In genomic region chr17:58191259-58191896, GRCh38 we compare ENCODE assay signal across 14 cellular contexts. TPM values are rescaled to one million over a fixed set of nuclear protein-coding genes. Genes with fewer than 3 reads are reported as not detected.
DNase-seq lines count a peak whose midpoint lies in the region; ATAC-seq and TF ChIP-seq lines count a peak whose summit lies in the region.
"Had no signal": no experiment of that assay in that cellular context is flagged by ENCODE, and none has a peak within 500 bp of the region (broad histone marks: within the 10 kb centered on the region; RNA-seq: fewer than 3 reads in every experiment).

No MANE protein-coding gene starts in this region.

- H3K4me3 ChIP-seq in GM23338 (no peak overlapping the region), WERI-Rb-1 (ENCODE audit: low read depth, low read length) (no peak overlapping the region), mesenchymal stem cell (ENCODE audit: insufficient read depth in 1 of 2, low read depth in 1 of 2, low read length in 2 of 2) (no peak overlapping the region)

- DNase-seq in ELR (ENCODE audit: low read depth) = peak; percentile 16
- DNase-seq in GM23338 (ENCODE audit: low spot score) = no peak
- DNase-seq in WERI-Rb-1 = peak; percentile 51
- DNase-seq in islet precursor cell = peak; percentile 63
- no peak for DNase-seq in mesenchymal stem cell
- DNase-seq in NCI-H2081 treated with DMSO at 0.1 percent for 48 hours (lab: John Stamatoyannopoulos, UW) = no peak
- DNase-seq: CD8-positive, alpha-beta T cell; NCI-H1048; NCI-H1694 treated with DMSO at 0.1 percent for 48 hours; NCI-H446 treated with DMSO at 0.1 percent for 48 hours had no signal

- H2AFZ ChIP-seq in GM23338 (no peak overlapping the region), mesenchymal stem cell (ENCODE audit: low read depth, low read length) (no peak overlapping the region)

- no peaks in the 10 kb centered on the region for H3K9me3 Mint-ChIP-seq in GM23338
- H3K9me3 Mint-ChIP-seq: CD8-positive, alpha-beta T cell had no signal

- H3F3A ChIP-seq in GM23338 (replicated peaks; ENCODE audit: low read depth) = no peaks in the 10 kb centered on the region

- H3K4me3 Mint-ChIP-seq in GM23338 = no peak overlapping the region
- H3K4me3 Mint-ChIP-seq: CD8-positive, alpha-beta T cell had no signal

- WGBS in mesenchymal stem cell = 36% methylated on average over 14 of the region's 14 CpGs

- H2AK5ac ChIP-seq in mesenchymal stem cell (ENCODE audit: low read length, severe bottlenecking) = no peak overlapping the region

- no peak overlapping the region for H3K9ac ChIP-seq in mesenchymal stem cell (ENCODE audit: low read length)

- no peaks in the 10 kb centered on the region for H3K4me1 ChIP-seq in GM23338 (ENCODE audit: insufficient read depth)
- no peaks in the 10 kb centered on the region for H3K4me1 ChIP-seq in mesenchymal stem cell (ENCODE audit: control insufficient read depth, insufficient read depth, low read depth, low read length)

- no peak overlapping the region for H3K4me2 ChIP-seq in GM23338
- no peak overlapping the region for H3K4me2 ChIP-seq in mesenchymal stem cell (ENCODE audit: low read length, poor library complexity, severe bottlenecking)

- no peaks in the 10 kb centered on the region for H3K36me3 Mint-ChIP-seq in GM23338 (ENCODE audit: low read depth)
- H3K36me3 Mint-ChIP-seq: CD8-positive, alpha-beta T cell had no signal

- H2BK120ac ChIP-seq in mesenchymal stem cell (ENCODE audit: low read depth, low read length) = no peak overlapping the region

- no peaks in the 10 kb centered on the region for H4K20me1 ChIP-seq in GM23338 (replicated peaks; ENCODE audit: insufficient read depth)

- H2BK15ac ChIP-seq in mesenchymal stem cell (ENCODE audit: low read depth, poor library complexity, severe bottlenecking) = no peak overlapping the region

- no peaks in the 10 kb centered on the region for H3K4me1 Mint-ChIP-seq in GM23338

- ATAC-seq in GM23338 = peak; percentile 44
- no peak for ATAC-seq in GM19023 (IDR thresholded peaks at IDR 0.05; ENCODE audit: unreplicated experiment)
- ATAC-seq: CD8-positive, alpha-beta T cell had no signal

- no peak overlapping the region for H3K14ac ChIP-seq in mesenchymal stem cell (ENCODE audit: low read length in 2 of 2)

- H2BK5ac ChIP-seq in mesenchymal stem cell (ENCODE audit: low read depth, low read length, poor library complexity, severe bottlenecking) = no peak overlapping the region

- H3K79me2 ChIP-seq in GM23338 (replicated peaks; ENCODE audit: insufficient read depth) = no peaks in the 10 kb centered on the region

- H3K27ac ChIP-seq in GM23338 (ENCODE audit: low read depth) (no peak overlapping the region), WERI-Rb-1 (no peak overlapping the region), mesenchymal stem cell (ENCODE audit: low read length, poor library complexity, severe bottlenecking) (no peak overlapping the region)

- no peak overlapping the region for H3K27ac Mint-ChIP-seq in GM23338
- H3K27ac Mint-ChIP-seq: CD8-positive, alpha-beta T cell had no signal

- no peak overlapping the region for H3K18ac ChIP-seq in mesenchymal stem cell (ENCODE audit: low read depth in 1 of 2, low read length in 2 of 2)

- peaks cover 13% of the 10 kb centered on the region for H3K27me3 Mint-ChIP-seq in GM23338 (ENCODE audit: insufficient read depth, low read depth, poor library complexity)

- no peaks in the 10 kb centered on the region for H3K27me3 ChIP-seq in GM23338 (ENCODE audit: insufficient read depth)
- H3K27me3 ChIP-seq in WERI-Rb-1 (ENCODE audit: insufficient read depth, low read depth, severe bottlenecking) = no peaks in the 10 kb centered on the region
- peaks cover 45 to 72% of the 10 kb centered on the region in 2 experiments for H3K27me3 ChIP-seq in mesenchymal stem cell (ENCODE audit: control insufficient read depth in 1 of 2, insufficient read depth in 1 of 2, low read length in 2 of 2)

- H3K79me1 ChIP-seq in mesenchymal stem cell (replicated peaks; ENCODE audit: low read length, poor library complexity, severe bottlenecking) = no peaks in the 10 kb centered on the region

- no peaks in the 10 kb centered on the region for H3K9me3 ChIP-seq in WERI-Rb-1 (ENCODE audit: severe bottlenecking)
- no peaks in the 10 kb centered on the region for H3K9me3 ChIP-seq in mesenchymal stem cell (ENCODE audit: control insufficient read depth, low read length)

- no peak for TF ChIP-seq CTCF in GM23338 (conservative IDR thresholded peaks at IDR 0.05; ENCODE audit: low read depth in 2 of 2)
- no peak for TF ChIP-seq CTCF in WERI-Rb-1 (IDR thresholded peaks at IDR 0.05; ENCODE audit: low read depth, low read length)

- H2BK12ac ChIP-seq in mesenchymal stem cell (ENCODE audit: low read length in 2 of 2) = no peak overlapping the region

- H3K36me3 ChIP-seq in GM23338 (ENCODE audit: insufficient read depth) (no peaks in the 10 kb centered on the region), WERI-Rb-1 (no peaks in the 10 kb centered on the region), mesenchymal stem cell (ENCODE audit: control insufficient read depth in 1 of 2, insufficient read depth in 2 of 2, low read depth in 1 of 2, low read length in 2 of 2) (no peaks in the 10 kb centered on the region)

- no peak overlapping the region for H4K91ac ChIP-seq in mesenchymal stem cell (ENCODE audit: low read length)

- no peak overlapping the region for H3K4ac ChIP-seq in mesenchymal stem cell (ENCODE audit: low read depth in 1 of 2, low read length in 2 of 2)

- no peak overlapping the region for H3K23ac ChIP-seq in mesenchymal stem cell (ENCODE audit: low read length in 2 of 2)

- H4K8ac ChIP-seq in mesenchymal stem cell (ENCODE audit: low read length) = no peak overlapping the region

- H3K9me2 ChIP-seq in GM23338 (ENCODE audit: insufficient read depth) = no peaks in the 10 kb centered on the region

TF ChIP-seq in GM23338, 12 proteins besides CTCF, POLR2A, EP300 and RAD21 (continues in another document):
- no peak for TF ChIP-seq EZH2phosphoT487 (IDR thresholded peaks at IDR 0.05; ENCODE audit: unreplicated experiment)

RNA-seq across cellular contexts. Expression of gene EPX, which starts 1.1 kb away (rescaled TPM):
- total RNA-seq in GM23338 (2014; rRNA removed; shearing (Covaris generic)) = 0.10 TPM in 1 of 2 replicates, not detected in the other
- polyA plus RNA-seq in GM23338 (2016; fragmentation: Nextera tagmentation; extraction: Ambion mirVana) = not detected in 2 replicates
- polyA plus RNA-seq in mesenchymal stem cell (2013, experiment 1 of 2) = not detected
- not detected for polyA plus RNA-seq in mesenchymal stem cell (2013, experiment 2 of 2)
- total RNA-seq: CD8-positive, alpha-beta T cell; RPMI7951 had no signal
- polyA plus RNA-seq: BJ had no signal

RNA-seq across cellular contexts. Expression of gene OR4D2, which starts 24.6 kb away (rescaled TPM):
- total RNA-seq in GM23338 (2014; rRNA removed; shearing (Covaris generic)) = not detected in 2 replicates
- not detected in 2 replicates for polyA plus RNA-seq in GM23338 (2016; fragmentation: Nextera tagmentation; extraction: Ambion mirVana)
- not detected for polyA plus RNA-seq in mesenchymal stem cell (2013, experiment 1 of 2)
- not detected for polyA plus RNA-seq in mesenchymal stem cell (2013, experiment 2 of 2)
- total RNA-seq: CD8-positive, alpha-beta T cell; HT1080; RPMI7951 had no signal
- polyA plus RNA-seq: BJ had no signal

RNA-seq across cellular contexts. Expression of gene MKS1, which starts 27.7 kb away (rescaled TPM):
- 17.4 and 21.6 TPM in 2 replicates for total RNA-seq in GM23338 (2014; rRNA removed; shearing (Covaris generic))
- polyA plus RNA-seq in GM23338 (2016; fragmentation: Nextera tagmentation; extraction: Ambion mirVana) = 11.9 and 14.0 TPM in 2 replicates
- 5.3 TPM for polyA plus RNA-seq in mesenchymal stem cell (2013, experiment 1 of 2)
- polyA plus RNA-seq in mesenchymal stem cell (2013, experiment 2 of 2) = 6.2 TPM

RNA-seq across cellular contexts. Expression of gene OR4D1, which starts 43.2 kb away (rescaled TPM):
- 0.08 and 0.10 TPM in 2 replicates for total RNA-seq in GM23338 (2014; rRNA removed; shearing (Covaris generic))
- 0.37 and 0.50 TPM in 2 replicates for polyA plus RNA-seq in GM23338 (2016; fragmentation: Nextera tagmentation; extraction: Ambion mirVana)
- not detected for polyA plus RNA-seq in mesenchymal stem cell (2013, experiment 1 of 2)
- not detected for polyA plus RNA-seq in mesenchymal stem cell (2013, experiment 2 of 2)
- total RNA-seq: HT1080, RPMI7951 had no signal
- polyA plus RNA-seq: BJ had no signal

RNA-seq across cellular contexts. Expression of gene LPO, which starts 47.0 kb away (rescaled TPM):
- total RNA-seq in GM23338 (2014; rRNA removed; shearing (Covaris generic)) = 0.35 and 0.62 TPM in 2 replicates
- 0.13 and 0.50 TPM in 2 replicates for polyA plus RNA-seq in GM23338 (2016; fragmentation: Nextera tagmentation; extraction: Ambion mirVana)
- polyA plus RNA-seq in mesenchymal stem cell (2013, experiment 1 of 2) = not detected
- not detected for polyA plus RNA-seq in mesenchymal stem cell (2013, experiment 2 of 2)
- total RNA-seq: CD8-positive, alpha-beta T cell; RPMI7951 had no signal

Comparison
In these comparisons a context has a peak if more than half of its experiments do, and no peak if none do; other contexts are left out.
1. DNase-seq: peak in ELR (single experiment), WERI-Rb-1 (single experiment) and islet precursor cell (single experiment); none in GM23338 (single experiment), mesenchymal stem cell (single experiment) and NCI-H2081 treated with DMSO at 0.1 percent for 48 hours (single experiment).